ENCODE assay signal across 12 cellular contexts in the genomic region with DNA sequence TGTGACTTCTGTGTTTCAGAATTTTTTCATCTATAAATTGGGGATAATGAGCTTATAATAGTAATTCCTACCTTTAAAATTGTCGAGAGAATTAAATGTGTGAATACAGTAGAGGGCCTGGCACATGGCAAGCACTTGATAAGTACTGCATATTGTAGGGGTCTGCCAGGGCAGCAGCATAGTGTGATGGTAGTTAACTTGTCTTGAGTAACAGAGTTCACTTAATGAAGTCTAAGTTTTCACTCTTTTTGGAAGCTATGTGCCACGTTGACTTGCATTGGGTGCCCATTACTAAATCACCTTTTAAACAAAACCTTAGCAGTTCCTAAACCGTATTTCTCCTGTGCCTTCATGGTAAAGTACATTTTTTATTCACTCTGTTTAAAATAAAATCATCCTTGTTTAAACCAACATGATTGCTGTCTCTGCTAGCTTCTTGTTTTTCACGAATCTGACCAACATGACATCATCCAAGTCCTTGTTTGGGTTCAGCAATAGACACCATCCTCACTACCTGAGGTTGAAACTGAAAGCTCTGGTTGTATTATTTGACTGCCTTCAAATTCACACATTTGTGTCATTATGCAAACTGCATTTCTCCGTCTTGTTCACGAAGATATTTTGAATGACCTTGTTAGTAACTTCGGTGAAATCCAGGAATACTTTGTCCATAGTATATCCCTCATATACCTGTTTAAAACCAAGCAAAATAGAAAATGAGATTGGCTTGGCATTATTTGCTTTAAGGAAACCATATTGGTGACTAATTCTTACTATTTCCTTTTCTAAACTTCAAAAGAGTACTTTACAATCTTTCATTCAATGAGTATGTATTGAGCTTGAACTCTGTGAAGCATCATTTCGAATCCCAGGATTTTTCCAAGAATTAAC.
DNase-seq lines count a peak whose midpoint lies in the region; ATAC-seq and TF ChIP-seq lines count a peak whose summit lies in the region.
"Had no signal": no experiment of that assay in that cellular context is flagged by ENCODE, and none has a peak within 500 bp of the region (broad histone marks: within the 10 kb centered on the region; RNA-seq: fewer than 3 reads in every experiment).

No MANE protein-coding gene starts in this region.

- no peak for TF ChIP-seq CTCF in stomach (IDR thresholded peaks at IDR 0.05)

- DNase-seq in stomach (no peak), HuH-7 (ENCODE audit: low spot score) (no peak), amygdala (lab: John Stamatoyannopoulos, UW) (no peak), HPDE6-E6E7 (ENCODE audit: extremely low spot score) (no peak)
- DNase-seq: activated T-cell treated with anti-CD3 and anti-CD28 coated beads, Interleukin-2, amount 50 U/mL, for 4 hours; NCI-H524; stimulated activated CD8-positive, alpha-beta memory T cell treated with anti-CD3 and anti-CD28 coated beads, Interleukin-4, amount 100 ng/mL, for 48 hours had no signal

- no peaks in the 10 kb centered on the region for H3K36me3 ChIP-seq in stomach
- H3K36me3 ChIP-seq: right atrium auricular region had no signal

- H3K4me1 ChIP-seq in stomach, result no peaks in the 10 kb centered on the region
- H3K4me1 ChIP-seq: right atrium auricular region had no signal

- TF ChIP-seq EP300 in stomach (IDR thresholded peaks at IDR 0.05), result no peak

- H3K4me3 ChIP-seq in stomach, result no peak overlapping the region
- H3K4me3 ChIP-seq: right atrium auricular region had no signal

- WGBS in stomach, 5 donors, result 69 to 86% (median 76%) methylated on average over 8 of the region's 8 CpGs

- H3K9me3 ChIP-seq in stomach, result no peaks in the 10 kb centered on the region
- H3K9me3 ChIP-seq: right atrium auricular region had no signal

- no peak for TF ChIP-seq POLR2A in stomach (IDR thresholded peaks at IDR 0.05)

- ATAC-seq in GM18502 (IDR thresholded peaks at IDR 0.05; ENCODE audit: poor library complexity, unreplicated experiment) (peak; percentile 100), GM19438 (IDR thresholded peaks at IDR 0.05; ENCODE audit: low read depth, unreplicated experiment) (peak; percentile 99), HG02884 (IDR thresholded peaks at IDR 0.05; ENCODE audit: unreplicated experiment) (peak; percentile 98), HG03575 (IDR thresholded peaks at IDR 0.05; ENCODE audit: extremely low read depth, insufficient number of reproducible peaks, low FRiP score, unreplicated experiment) (peak; percentile 91)

- no peaks in the 10 kb centered on the region for H3K27me3 ChIP-seq in stomach
- H3K27me3 ChIP-seq: right atrium auricular region had no signal

- no peak overlapping the region for H3K27ac ChIP-seq in stomach
- H3K27ac ChIP-seq: right atrium auricular region had no signal

- intact Hi-C loops in stomach (cut with DNase I; ENCODE audit: low total_unique reads), result no loop called here
